Comparison of ENCODE assay signal across 20 cellular contexts in the genomic region with DNA sequence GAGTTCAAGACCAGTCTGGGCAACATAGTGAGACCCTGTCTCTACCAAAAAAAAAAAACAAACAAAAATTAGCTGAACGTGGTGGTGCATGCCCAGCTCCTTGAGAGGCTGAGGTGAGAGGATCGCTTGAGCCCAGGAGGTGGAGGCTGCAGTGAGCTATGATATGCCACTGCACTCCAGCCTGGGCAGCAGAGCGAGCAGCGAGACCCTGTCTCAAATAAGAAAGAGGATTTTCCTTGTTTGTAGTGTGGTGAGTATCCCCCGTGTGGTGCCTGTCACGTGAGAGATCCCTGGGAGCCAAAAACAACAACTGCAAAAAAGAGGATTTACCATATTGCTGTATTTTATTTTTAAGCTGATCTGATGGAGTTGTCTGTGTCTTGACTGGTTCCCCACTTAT.
"Had no signal": no experiment of that assay in that cellular context is flagged by ENCODE, and none has a peak within 500 bp of the region (broad histone marks: within the 10 kb centered on the region; RNA-seq: fewer than 3 reads in every experiment).

No MANE protein-coding gene starts in this region.

- H3K4me3 Mint-ChIP-seq: activated B cell treated with CpG ODN at 0.5 μM for 24 hours; activated CD4-positive, alpha-beta memory T cell treated with anti-CD3 and anti-CD28 coated beads, Interleukin-2, amount 10 ng/mL, durations not matched to agents 7 days and 5 days; activated naive CD8-positive, alpha-beta T cell treated with anti-CD3 and anti-CD28 coated beads, Interleukin-2, amount 10 ng/mL, durations not matched to agents 7 days and 5 days had no signal

- H3K27me3 Mint-ChIP-seq: activated B cell treated with CpG ODN at 0.5 μM for 24 hours; activated CD4-positive, alpha-beta memory T cell treated with anti-CD3 and anti-CD28 coated beads, Interleukin-2, amount 10 ng/mL, durations not matched to agents 7 days and 5 days; activated naive CD8-positive, alpha-beta T cell treated with anti-CD3 and anti-CD28 coated beads, Interleukin-2, amount 10 ng/mL, durations not matched to agents 7 days and 5 days had no signal

- DNase-seq: activated B cell treated with CpG ODN at 0.5 μM for 24 hours; activated CD4-positive, alpha-beta memory T cell treated with anti-CD3 and anti-CD28 coated beads, Interleukin-2, amount 10 ng/mL, durations not matched to agents 7 days and 5 days; activated CD4-positive, alpha-beta T cell treated with anti-CD3 and anti-CD28 coated beads for 48 hours; activated naive CD4-positive, alpha-beta T cell; activated naive CD8-positive, alpha-beta T cell treated with anti-CD3 and anti-CD28 coated beads, Interleukin-2, amount 10 ng/mL, durations not matched to agents 7 days and 5 days; activated T-cell treated with anti-CD3 and anti-CD28 coated beads, Interleukin-2, amount 50 U/mL, for 1 hour; amniotic stem cell; glutamatergic neuron; hippocampal formation; left ventricle myocardium inferior; nucleus accumbens; right cardiac atrium; stimulated activated CD4-positive, alpha-beta T cell treated with anti-CD3 and anti-CD28 coated beads, Interleukin-12 subunit alpha, Interleukin-12 subunit beta, amount 100 ng/mL, for 4 hours; stimulated activated CD4-positive, alpha-beta T cell treated with anti-CD3 and anti-CD28 coated beads, Interleukin-4, amount 100 ng/mL, for 4 hours; T-helper 9 cell; transverse colon; uterus had no signal

- ATAC-seq: right cardiac atrium had no signal

- H3K27ac Mint-ChIP-seq: activated B cell treated with CpG ODN at 0.5 μM for 24 hours; activated CD4-positive, alpha-beta memory T cell treated with anti-CD3 and anti-CD28 coated beads, Interleukin-2, amount 10 ng/mL, durations not matched to agents 7 days and 5 days; activated naive CD8-positive, alpha-beta T cell treated with anti-CD3 and anti-CD28 coated beads, Interleukin-2, amount 10 ng/mL, durations not matched to agents 7 days and 5 days; activated T-helper 2 cell treated with anti-CD3 and anti-CD28 coated beads, Interferon-gamma antibody, Interleukin-2, Interleukin-4, amounts not matched to agents 10 μg/mL and 5 μg/mL and 100 μg/mL, durations not matched to agents 14 hours and 24 hours and 36 hours had no signal

- FAIRE-seq: bronchial epithelial cell, frontal cortex had no signal

- H3K9me3 Mint-ChIP-seq: activated B cell treated with CpG ODN at 0.5 μM for 24 hours; activated CD4-positive, alpha-beta memory T cell treated with anti-CD3 and anti-CD28 coated beads, Interleukin-2, amount 10 ng/mL, durations not matched to agents 7 days and 5 days; activated naive CD8-positive, alpha-beta T cell treated with anti-CD3 and anti-CD28 coated beads, Interleukin-2, amount 10 ng/mL, durations not matched to agents 7 days and 5 days; activated T-helper 2 cell treated with anti-CD3 and anti-CD28 coated beads, Interferon-gamma antibody, Interleukin-2, Interleukin-4, amounts not matched to agents 10 μg/mL and 5 μg/mL and 100 μg/mL, durations not matched to agents 14 hours and 24 hours and 36 hours had no signal
